ENCODE assay signal across 17 cellular contexts in the genomic region with DNA sequence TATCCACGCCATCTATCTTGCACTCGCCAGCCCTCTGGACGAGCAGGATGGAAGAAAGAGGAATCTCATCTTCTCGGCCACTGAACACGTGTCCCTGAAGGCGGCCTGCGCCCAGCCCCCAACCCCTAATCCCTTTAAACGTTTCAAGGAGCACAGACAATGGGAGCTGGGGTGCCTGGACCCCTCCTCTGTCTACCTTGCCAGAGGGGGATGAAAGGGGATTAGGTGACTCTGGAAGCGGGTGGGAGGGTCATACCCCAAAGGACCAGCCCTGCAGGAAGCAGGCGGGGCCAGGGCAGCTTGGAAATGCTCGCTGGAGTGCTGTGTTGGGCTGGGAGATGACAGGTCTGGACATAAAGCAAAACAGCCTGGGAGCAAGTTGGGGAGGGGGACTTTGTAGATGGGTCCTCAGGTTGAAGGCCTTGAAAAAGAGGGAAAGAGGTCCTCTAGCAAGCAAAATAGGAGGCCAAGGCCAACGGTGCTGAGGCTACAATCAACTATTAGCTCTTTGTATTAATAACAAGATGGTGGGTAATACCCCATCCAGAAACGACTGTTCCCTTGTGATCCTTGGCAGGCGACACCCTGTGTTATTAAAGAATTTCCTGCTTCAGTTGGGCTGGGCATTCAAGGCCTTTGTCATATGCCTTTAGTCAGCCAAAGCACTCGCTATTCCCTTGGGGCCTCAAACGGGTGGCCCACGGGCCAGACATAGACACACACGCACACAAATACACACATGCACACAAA.
DNase-seq lines count a peak whose midpoint lies in the region; ATAC-seq, FAIRE-seq and TF ChIP-seq lines count a peak whose summit lies in the region.
"Had no signal": no experiment of that assay in that cellular context is flagged by ENCODE, and none has a peak within 500 bp of the region (broad histone marks: within the 10 kb centered on the region; RNA-seq: fewer than 3 reads in every experiment).

No MANE protein-coding gene starts in this region.

- ATAC-seq in heart left ventricle (no peak), Right ventricle myocardium superior (ENCODE audit: poor library complexity) (no peak), left lobe of liver (no peak), HG03159 (IDR thresholded peaks at IDR 0.05; ENCODE audit: unreplicated experiment) (no peak), left colon (no peak)
- ATAC-seq: effector memory CD8-positive, alpha-beta T cell; foreskin keratinocyte; GM12878; mucosa of descending colon; SK-N-SH treated with all-trans-retinoic acid at 6 μM for 48 hours had no signal

- H3K27ac ChIP-seq in heart left ventricle (no peak overlapping the region), WERI-Rb-1 (peak overlapping the region; percentile 65)
- H3K27ac ChIP-seq: foreskin keratinocyte, KMS-11 had no signal

- H3K4me1 ChIP-seq in heart left ventricle, result no peaks in the 10 kb centered on the region
- H3K4me1 ChIP-seq: foreskin keratinocyte had no signal

- TF ChIP-seq CTCF in heart left ventricle (IDR thresholded peaks at IDR 0.05) (no peak), WERI-Rb-1 (IDR thresholded peaks at IDR 0.05; ENCODE audit: low read depth, low read length) (no peak)

- peak in 3 of 5 donors; percentile 1 to 19 (median 8) for DNase-seq in heart left ventricle
- no peak for DNase-seq in Right ventricle myocardium superior
- DNase-seq in WERI-Rb-1, result peak; percentile 94
- DNase-seq in left lobe of liver (ENCODE audit: low spot score), result peak; percentile 31
- DNase-seq in urothelium cell line (ENCODE audit: low spot score), result peak; percentile 2
- DNase-seq in amniotic stem cell (lab: John Stamatoyannopoulos, UW), result no peak
- DNase-seq in left colon, result no peak
- DNase-seq: DND-41; effector memory CD8-positive, alpha-beta T cell; foreskin keratinocyte; immature natural killer cell; mucosa of descending colon; NCI-H187 treated with DMSO at 0.1 percent for 48 hours had no signal

- intact Hi-C loops in heart left ventricle (cut with DNase I) (no loop called here), Right ventricle myocardium superior (cut with DNase I) (no loop called here), left colon (cut with DNase I, micrococcal nuclease) (no loop called here)

- H3K36me3 ChIP-seq in heart left ventricle (no peaks in the 10 kb centered on the region), WERI-Rb-1 (no peaks in the 10 kb centered on the region)

- H3K27me3 ChIP-seq in heart left ventricle (peaks cover 0 to 3% (median 0%) of the 10 kb centered on the region in 9 donors), WERI-Rb-1 (ENCODE audit: insufficient read depth, low read depth, severe bottlenecking) (no peaks in the 10 kb centered on the region)
- H3K27me3 ChIP-seq: foreskin keratinocyte had no signal

- H3K9me3 ChIP-seq in heart left ventricle (no peaks in the 10 kb centered on the region), WERI-Rb-1 (ENCODE audit: severe bottlenecking) (no peaks in the 10 kb centered on the region)
- H3K9me3 ChIP-seq: mucosa of descending colon had no signal

- peak; percentile 37 for FAIRE-seq in urothelium cell line (lab: Jason Lieb, UNC)
- FAIRE-seq: GM12878 had no signal

- no peak for TF ChIP-seq POLR2A in heart left ventricle (IDR thresholded peaks at IDR 0.05)

- 49 to 67% (median 57%) methylated on average over 18 of the region's 18 CpGs for WGBS in heart left ventricle, 4 donors

- no peak overlapping the region for H3K4me3 ChIP-seq in heart left ventricle
- no peak overlapping the region for H3K4me3 ChIP-seq in WERI-Rb-1 (ENCODE audit: low read depth, low read length)
- H3K4me3 ChIP-seq: GM12878, mucosa of descending colon had no signal

Comparison
In these comparisons a context has a peak if more than half of its experiments do, and no peak if none do; other contexts are left out.
1. DNase-seq: peak in heart left ventricle (3 of 5), WERI-Rb-1 (single experiment), left lobe of liver (single experiment) and urothelium cell line (single experiment); none in Right ventricle myocardium superior (single experiment), amniotic stem cell (single experiment) and left colon (0 of 2).